In genomic region chr3:13016726-13017255, GRCh38 we compare ENCODE assay signal across 2 cellular contexts.
TF ChIP-seq lines count a peak whose summit lies in the region.

No MANE protein-coding gene starts in this region.

TF ChIP-seq in liver, 16 proteins besides CTCF, POLR2A, EP300 and RAD21:
- TF ChIP-seq, protein P1, sequence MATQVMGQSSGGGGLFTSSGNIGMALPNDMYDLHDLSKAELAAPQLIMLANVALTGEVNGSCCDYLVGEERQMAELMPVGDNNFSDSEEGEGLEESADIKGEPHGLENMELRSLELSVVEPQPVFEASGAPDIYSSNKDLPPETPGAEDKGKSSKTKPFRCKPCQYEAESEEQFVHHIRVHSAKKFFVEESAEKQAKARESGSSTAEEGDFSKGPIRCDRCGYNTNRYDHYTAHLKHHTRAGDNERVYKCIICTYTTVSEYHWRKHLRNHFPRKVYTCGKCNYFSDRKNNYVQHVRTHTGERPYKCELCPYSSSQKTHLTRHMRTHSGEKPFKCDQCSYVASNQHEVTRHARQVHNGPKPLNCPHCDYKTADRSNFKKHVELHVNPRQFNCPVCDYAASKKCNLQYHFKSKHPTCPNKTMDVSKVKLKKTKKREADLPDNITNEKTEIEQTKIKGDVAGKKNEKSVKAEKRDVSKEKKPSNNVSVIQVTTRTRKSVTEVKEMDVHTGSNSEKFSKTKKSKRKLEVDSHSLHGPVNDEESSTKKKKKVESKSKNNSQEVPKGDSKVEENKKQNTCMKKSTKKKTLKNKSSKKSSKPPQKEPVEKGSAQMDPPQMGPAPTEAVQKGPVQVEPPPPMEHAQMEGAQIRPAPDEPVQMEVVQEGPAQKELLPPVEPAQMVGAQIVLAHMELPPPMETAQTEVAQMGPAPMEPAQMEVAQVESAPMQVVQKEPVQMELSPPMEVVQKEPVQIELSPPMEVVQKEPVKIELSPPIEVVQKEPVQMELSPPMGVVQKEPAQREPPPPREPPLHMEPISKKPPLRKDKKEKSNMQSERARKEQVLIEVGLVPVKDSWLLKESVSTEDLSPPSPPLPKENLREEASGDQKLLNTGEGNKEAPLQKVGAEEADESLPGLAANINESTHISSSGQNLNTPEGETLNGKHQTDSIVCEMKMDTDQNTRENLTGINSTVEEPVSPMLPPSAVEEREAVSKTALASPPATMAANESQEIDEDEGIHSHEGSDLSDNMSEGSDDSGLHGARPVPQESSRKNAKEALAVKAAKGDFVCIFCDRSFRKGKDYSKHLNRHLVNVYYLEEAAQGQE (IDR thresholded peaks at IDR 0.05), result no peak
- TF ChIP-seq FOXA1 (IDR thresholded peaks at IDR 0.05) (no peak), SP1 (IDR thresholded peaks at IDR 0.05) (no peak), NR2F2 (IDR thresholded peaks at IDR 0.05) (no peak), GABPA (IDR thresholded peaks at IDR 0.05 in 1 of 2, conservative IDR thresholded peaks at IDR 0.05 in 1 of 2) (no peak), FOXA2 (IDR thresholded peaks at IDR 0.05) (no peak), ZBTB33 (IDR thresholded peaks at IDR 0.05) (no peak), HNF4G (IDR thresholded peaks at IDR 0.05) (no peak), TAF1 (conservative IDR thresholded peaks at IDR 0.05) (no peak), HNF4A (conservative IDR thresholded peaks at IDR 0.05) (no peak), RXRA (IDR thresholded peaks at IDR 0.05) (no peak), JUND (IDR thresholded peaks at IDR 0.05) (no peak), EGR1 (IDR thresholded peaks at IDR 0.05; ENCODE audit: low read depth in 2 of 2) (no peak), ATF3 (IDR thresholded peaks at IDR 0.05) (no peak), YY1 (IDR thresholded peaks at IDR 0.05) (no peak)
- TF ChIP-seq, protein P2, sequence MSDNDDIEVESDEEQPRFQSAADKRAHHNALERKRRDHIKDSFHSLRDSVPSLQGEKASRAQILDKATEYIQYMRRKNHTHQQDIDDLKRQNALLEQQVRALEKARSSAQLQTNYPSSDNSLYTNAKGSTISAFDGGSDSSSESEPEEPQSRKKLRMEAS (IDR thresholded peaks at IDR 0.05), result no peak

TF ChIP-seq in HepG2, 621 proteins besides CTCF, POLR2A, EP300 and RAD21 (continued from another document):
- no peak for TF ChIP-seq THRA (CRISPR knock-in tag; IDR thresholded peaks at IDR 0.05; ENCODE audit: borderline replicate concordance)
- TF ChIP-seq ZNF678 (CRISPR knock-in tag; IDR thresholded peaks at IDR 0.05), result no peak
- no peak for TF ChIP-seq SMAD3 (CRISPR knock-in tag; IDR thresholded peaks at IDR 0.05)
